Comparison of ENCODE assay signal across 1 cellular context in the genomic region with DNA sequence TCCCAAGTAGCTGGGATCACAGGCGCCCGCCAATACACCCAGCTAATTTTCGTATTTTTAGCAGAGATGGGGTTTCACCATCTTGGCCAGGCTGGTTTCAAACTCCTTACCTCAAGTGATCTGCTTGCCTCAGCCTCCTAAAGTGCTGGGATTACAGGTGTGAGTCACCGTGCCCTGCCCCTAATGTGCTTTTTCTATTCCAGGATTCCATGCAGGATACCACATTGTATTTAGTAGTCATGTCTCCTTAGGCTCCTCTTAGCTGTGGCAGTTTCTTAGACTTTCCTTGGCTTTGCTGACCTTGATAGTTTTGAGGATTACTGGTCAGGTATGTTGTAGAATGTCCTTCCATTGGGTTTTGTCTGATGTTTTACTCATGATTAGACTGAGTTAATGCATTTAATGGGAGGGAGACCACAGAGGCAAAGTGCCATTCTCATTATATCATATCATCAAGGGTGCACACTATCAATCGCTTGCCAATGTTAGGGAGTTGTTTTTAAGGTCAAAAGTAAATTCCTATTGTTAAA.
TF ChIP-seq lines count a peak whose summit lies in the region.

No MANE protein-coding gene starts in this region.

TF ChIP-seq in K562, 482 proteins besides CTCF, POLR2A, EP300 and RAD21:
- TF ChIP-seq GTF2E2 (tag; IDR thresholded peaks at IDR 0.05), result 0 out of 2 replicates have a peak, but pooled peaks have one; percentile 38
- TF ChIP-seq MEIS2 (IDR thresholded peaks at IDR 0.05; ENCODE audit: partially characterized antibody), result no peak
